Comparison of ENCODE assay signal across 8 cellular contexts in genomic region chr19:55643733-55644116, GRCh38. TPM values are rescaled to one million over a fixed set of nuclear protein-coding genes. Genes with fewer than 3 reads are reported as not detected.
A peak's percentile ranks its signal among the peaks of the same experiment; 100 is the strongest.
DNase-seq lines count a peak whose midpoint lies in the region; ATAC-seq and TF ChIP-seq lines count a peak whose summit lies in the region.

No MANE protein-coding gene starts in this region.

- no peaks in the 10 kb centered on the region for H3K27me3 ChIP-seq in heart right ventricle
- H3K27me3 ChIP-seq in body of pancreas: no peaks in the 10 kb centered on the region
- H3K27me3 ChIP-seq in lung (ENCODE audit: control insufficient read depth, insufficient read depth): no peaks in the 10 kb centered on the region

- peak overlapping the region; percentile 74 to 95 (median 84) for H3K4me3 ChIP-seq in heart right ventricle
- peak overlapping the region; percentile 90 to 96 for H3K4me3 ChIP-seq in body of pancreas
- peak overlapping the region; percentile 80 for H3K4me3 ChIP-seq in lung
- peak overlapping the region; percentile 94 for H3K4me3 ChIP-seq in urinary bladder (ENCODE audit: low read depth, low read length)

- no peak for DNase-seq in heart right ventricle
- no peak for DNase-seq in Right ventricle myocardium superior
- DNase-seq in body of pancreas: no peak
- no peak for DNase-seq in lung (ENCODE audit: low spot score)

- H3K27ac ChIP-seq in heart right ventricle (peak overlapping the region in 9 of 10 donors; percentile 77 to 95 (median 89)), body of pancreas (peak overlapping the region; percentile 58 to 93 (median 84)), lung (ENCODE audit: low read depth in 1 of 2, low read length in 1 of 2) (peak overlapping the region; percentile 82 to 83), urinary bladder (ENCODE audit: low read depth) (peak overlapping the region; percentile 87)

- H3K9me3 ChIP-seq in heart right ventricle (no peaks in the 10 kb centered on the region), body of pancreas (no peaks in the 10 kb centered on the region), lung (ENCODE audit: control insufficient read depth in 2 of 2, insufficient read depth in 1 of 2, low read length in 1 of 2) (no peaks in the 10 kb centered on the region)

- intact Hi-C loops in heart right ventricle (cut with DNase I): no loop called here
- intact Hi-C loops in Right ventricle myocardium superior (cut with DNase I): no loop called here
- intact Hi-C loops in body of pancreas (cut with DNase I): no loop called here

- H3K4me1 ChIP-seq in heart right ventricle (peaks cover 26 to 75% (median 59%) of the 10 kb centered on the region in 9 donors), body of pancreas (peaks cover 69% of the 10 kb centered on the region), lung (ENCODE audit: control insufficient read depth in 2 of 2, insufficient read depth in 2 of 2, low read length in 2 of 2) (peaks cover 11 to 24% of the 10 kb centered on the region in 2 donors), urinary bladder (ENCODE audit: insufficient read depth) (peaks cover 2% of the 10 kb centered on the region)

- no peak for TF ChIP-seq POLR2A in body of pancreas (IDR thresholded peaks at IDR 0.05)

- ATAC-seq in heart right ventricle (peak in 5 of 8 donors; percentile 1 to 9 (median 4)), Right ventricle myocardium superior (ENCODE audit: poor library complexity) (no peak), body of pancreas (no peak), lung (ENCODE audit: insufficient read depth, low FRiP score) (no peak), HG02981 (IDR thresholded peaks at IDR 0.05; ENCODE audit: unreplicated experiment) (no peak), GM18909 (IDR thresholded peaks at IDR 0.05; ENCODE audit: poor library complexity, unreplicated experiment) (no peak), GM21515 (IDR thresholded peaks at IDR 0.05; ENCODE audit: unreplicated experiment) (no peak)

- H3K36me3 ChIP-seq in heart right ventricle (peaks cover 0 to 16% (median 8%) of the 10 kb centered on the region in 9 donors), body of pancreas (replicated peaks in 1 of 2; ENCODE audit: insufficient read depth in 1 of 2, low read depth in 2 of 2) (no peaks in the 10 kb centered on the region), lung (ENCODE audit: control insufficient read depth in 2 of 2, insufficient read depth in 2 of 2, low read length in 2 of 2) (peaks cover 0 to 12% of the 10 kb centered on the region in 2 donors), urinary bladder (ENCODE audit: insufficient read depth) (no peaks in the 10 kb centered on the region)

- 1% methylated on average over 26 to 29 of the region's 29 CpGs for WGBS in heart right ventricle, 2 donors
- WGBS in body of pancreas, 2 donors: 0 to 2% methylated on average over 25 to 27 of the region's 29 CpGs
- 1% methylated on average over 29 of the region's 29 CpGs for WGBS in lung, 2 donors
- under 1% methylated on average over 29 of the region's 29 CpGs for WGBS in urinary bladder

- no peak for TF ChIP-seq CTCF in heart right ventricle (IDR thresholded peaks at IDR 0.05)
- TF ChIP-seq CTCF in body of pancreas (IDR thresholded peaks at IDR 0.05): no peak
- TF ChIP-seq CTCF in lung (IDR thresholded peaks at IDR 0.05; ENCODE audit: control extremely low read depth, extremely low read depth): no peak

RNA-seq across cellular contexts. Expression of gene ZNF581, which starts 0.3 kb away (rescaled TPM):
- total RNA-seq in heart right ventricle (10 to 100 TPM in 1 of 10 donors, 1 to 10 TPM in 9; 4.0 to 15.6 (median 6.5) TPM), Right ventricle myocardium superior (7.1 TPM), body of pancreas (10 to 100 TPM; 16.8 to 20.2 TPM), lung (10 to 100 TPM; 15.7 to 18.1 TPM), urinary bladder (6.5 TPM)
- polyA plus RNA-seq in heart right ventricle (10 to 100 TPM in 1 of 2 donors, 1 to 10 TPM in 1; 5.6 to 10.8 TPM), lung (10 to 100 TPM; 15.0 to 15.5 TPM), urinary bladder (21.8 TPM)

RNA-seq across cellular contexts. Expression of gene ZNF580, which starts 2.9 kb away (rescaled TPM):
- 10 to 100 TPM; 16.6 to 24.9 (median 21.1) TPM for total RNA-seq in heart right ventricle
- polyA plus RNA-seq in heart right ventricle: 10 to 100 TPM; 16.5 to 29.9 TPM
- 11.9 TPM for total RNA-seq in Right ventricle myocardium superior
- total RNA-seq in body of pancreas: 10 to 100 TPM; 29.7 to 36.1 TPM
- total RNA-seq in lung: 10 to 100 TPM; 11.1 to 41.3 TPM
- polyA plus RNA-seq in lung: 10 to 100 TPM; 22.3 to 39.3 TPM
- 4.1 TPM for total RNA-seq in urinary bladder
- 49.0 TPM for polyA plus RNA-seq in urinary bladder

RNA-seq across cellular contexts. Expression of gene CCDC106, which starts 4.3 kb away (rescaled TPM):
- 10 to 100 TPM; 12.1 to 20.0 (median 13.3) TPM for total RNA-seq in heart right ventricle
- polyA plus RNA-seq in heart right ventricle: 10 to 100 TPM; 15.3 to 29.6 TPM
- total RNA-seq in Right ventricle myocardium superior: 20.5 TPM
- 10 to 100 TPM in 1 of 2 donors, 1 to 10 TPM in 1; 5.9 to 15.0 TPM for total RNA-seq in body of pancreas
- 10 to 100 TPM; 11.9 to 16.8 TPM for total RNA-seq in lung
- 10 to 100 TPM in 1 of 2 donors, 1 to 10 TPM in 1; 8.3 to 25.9 TPM for polyA plus RNA-seq in lung
- total RNA-seq in urinary bladder: 4.1 TPM
- 17.7 TPM for polyA plus RNA-seq in urinary bladder

RNA-seq across cellular contexts. Expression of gene U2AF2, which starts 11.1 kb away (rescaled TPM):
- total RNA-seq in heart right ventricle (100 to 1,000 TPM in 1 of 10 donors, 10 to 100 TPM in 9; 64.1 to 100 (median 72.9) TPM), Right ventricle myocardium superior (75.1 TPM), body of pancreas (100 to 1,000 TPM in 1 of 2 donors, 10 to 100 TPM in 1; 53.4 to 106 TPM), lung (100 to 1,000 TPM; 109 to 181 TPM), urinary bladder (44.6 TPM)
- polyA plus RNA-seq in heart right ventricle (10 to 100 TPM; 75.5 to 90.2 TPM), lung (100 to 1,000 TPM; 114 to 149 TPM), urinary bladder (129 TPM)

RNA-seq across cellular contexts. Expression of gene ZNF784, which starts 19.4 kb away (rescaled TPM):
- total RNA-seq in heart right ventricle (10 to 100 TPM in 8 of 10 donors, 1 to 10 TPM in 2; 8.9 to 16.4 (median 12.2) TPM), Right ventricle myocardium superior (11.7 TPM), body of pancreas (1 to 10 TPM; 6.9 to 9.6 TPM), lung (1 to 10 TPM; 6.3 to 9.4 TPM), urinary bladder (4.7 TPM)
- polyA plus RNA-seq in heart right ventricle (1 to 10 TPM; 6.4 to 9.9 TPM), lung (1 to 10 TPM; 6.5 to 7.2 TPM), urinary bladder (9.7 TPM)

Comparison
In these comparisons a context has a peak if more than half of its experiments do, and no peak if none do; other contexts are left out.
1. ATAC-seq: peak in heart right ventricle (5 of 8); none in Right ventricle myocardium superior (single experiment), body of pancreas (single experiment), lung (single experiment), HG02981 (single experiment), GM18909 (single experiment) and GM21515 (single experiment).
2. Peak in every context shown above with its lines, with median percentiles within 50 percentile points of each other: H3K27ac ChIP-seq and H3K4me3 ChIP-seq.